In genomic region chr20:31699801-31700728, GRCh38 we compare ENCODE assay signal across 9 cellular contexts. TPM values are rescaled to one million over a fixed set of nuclear protein-coding genes. Genes with fewer than 3 reads are reported as not detected.
DNase-seq lines count a peak whose midpoint lies in the region; ATAC-seq, FAIRE-seq and TF ChIP-seq lines count a peak whose summit lies in the region.
"Had no signal": no experiment of that assay in that cellular context is flagged by ENCODE, and none has a peak within 500 bp of the region (broad histone marks: within the 10 kb centered on the region; RNA-seq: fewer than 3 reads in every experiment).

No MANE protein-coding gene starts in this region.

- H3K27me3 Mint-ChIP-seq in CD4-positive, alpha-beta T cell = no peaks in the 10 kb centered on the region
- H3K27me3 Mint-ChIP-seq in effector memory CD8-positive, alpha-beta T cell = no peaks in the 10 kb centered on the region
- H3K27me3 Mint-ChIP-seq: activated B cell treated with CpG ODN at 0.5 μM for 24 hours had no signal

- H3K4me3 ChIP-seq in Peyer's patch (no peak overlapping the region), prostate gland (no peak overlapping the region)

- no peaks in the 10 kb centered on the region for H3K27me3 ChIP-seq in CD4-positive, alpha-beta T cell (ENCODE audit: control insufficient read depth, insufficient read depth, low read length)
- H3K27me3 ChIP-seq in Peyer's patch = no peaks in the 10 kb centered on the region
- H3K27me3 ChIP-seq in prostate gland (replicated peaks; ENCODE audit: insufficient read depth) = no peaks in the 10 kb centered on the region

- H3K4me3 Mint-ChIP-seq in CD4-positive, alpha-beta T cell = no peak overlapping the region
- H3K4me3 Mint-ChIP-seq in effector memory CD8-positive, alpha-beta T cell = peak overlapping the region in 1 of 2 donors; percentile 42
- H3K4me3 Mint-ChIP-seq: activated B cell treated with CpG ODN at 0.5 μM for 24 hours had no signal

- intact Hi-C loops in CD4-positive, alpha-beta T cell (cut with DNase I, micrococcal nuclease) = no loop called here
- intact Hi-C loops in prostate gland (cut with DNase I) = no loop called here

- CTCF ChIA-PET in CD4-positive, alpha-beta T cell (lab: Charles Lee) = interaction anchor here (1.1 to 2.7 kb wide), 3 partner anchors 21 to 87 kb away, joined by 3 to 7 read pairs (median 3); no protein-coding TSS in a partner anchor

- H3K4me1 ChIP-seq in Peyer's patch = peaks cover 0 to 60% (median 18%) of the 10 kb centered on the region in 4 donors
- peaks cover 9% of the 10 kb centered on the region for H3K4me1 ChIP-seq in prostate gland (replicated peaks)

- POLR2A ChIA-PET in CD4-positive, alpha-beta T cell (lab: Charles Lee) = interaction anchor here (1.1 to 1.2 kb wide), 3 partner anchors 14 to 23 kb away, joined by 3 to 4 read pairs (median 3); partner anchors contain the start of gene BCL2L1

- in situ Hi-C loops in GM13977 (cut with MboI; ENCODE audit: low pct_unique_long_range_greater_than_20kb, low sequenced_read_pairs, unreplicated experiment) = no loop called here

- H3K4me1 Mint-ChIP-seq in CD4-positive, alpha-beta T cell (ENCODE audit: low read depth) = peaks cover 52% of the 10 kb centered on the region
- H3K4me1 Mint-ChIP-seq in effector memory CD8-positive, alpha-beta T cell (ENCODE audit: low read depth in 2 of 2) = peaks cover 43 to 51% of the 10 kb centered on the region in 2 donors

- no peak for DNase-seq in CD4-positive, alpha-beta T cell
- DNase-seq in Peyer's patch (no peak), prostate gland (ENCODE audit: low spot score) (no peak), urothelium cell line (ENCODE audit: low spot score) (no peak), foreskin melanocyte (no peak), GM13977 (ENCODE audit: low spot score) (no peak)
- DNase-seq in effector memory CD8-positive, alpha-beta T cell = no peak
- DNase-seq: activated B cell treated with CpG ODN at 0.5 μM for 24 hours had no signal

- ATAC-seq in CD4-positive, alpha-beta T cell (ENCODE audit: poor library complexity) = no peak
- ATAC-seq in effector memory CD8-positive, alpha-beta T cell (replicated peaks) = no peak
- ATAC-seq in GM19351 (IDR thresholded peaks at IDR 0.05; ENCODE audit: unreplicated experiment) = no peak

- FAIRE-seq in urothelium cell line (lab: Jason Lieb, UNC) = no peak

- H3K9me3 ChIP-seq in CD4-positive, alpha-beta T cell (ENCODE audit: control insufficient read depth, low read length) = no peaks in the 10 kb centered on the region
- H3K9me3 ChIP-seq in Peyer's patch (no peaks in the 10 kb centered on the region), prostate gland (no peaks in the 10 kb centered on the region)

- peak overlapping the region; percentile 76 for H3K27ac Mint-ChIP-seq in CD4-positive, alpha-beta T cell
- H3K27ac Mint-ChIP-seq in effector memory CD8-positive, alpha-beta T cell = peak overlapping the region; percentile 33 to 93

- H3K36me3 Mint-ChIP-seq in CD4-positive, alpha-beta T cell (ENCODE audit: low read depth) = peaks cover 59% of the 10 kb centered on the region
- peaks cover 39% of the 10 kb centered on the region for H3K36me3 Mint-ChIP-seq in effector memory CD8-positive, alpha-beta T cell (ENCODE audit: insufficient read depth)

- H3K36me3 ChIP-seq in Peyer's patch (peaks cover 0 to 10% (median 0%) of the 10 kb centered on the region in 3 donors), prostate gland (no peaks in the 10 kb centered on the region)

- 91% methylated on average over 7 of the region's 7 CpGs for WGBS in prostate gland

- no peak overlapping the region for H3K27ac ChIP-seq in CD4-positive, alpha-beta T cell (ENCODE audit: low read depth, low read length)
- H3K27ac ChIP-seq in Peyer's patch (peak overlapping the region; percentile 27 to 90 (median 75)), prostate gland (peak overlapping the region; percentile 71 to 81)

- no peak for TF ChIP-seq POLR2A in Peyer's patch (IDR thresholded peaks at IDR 0.05)
- TF ChIP-seq POLR2A in prostate gland (IDR thresholded peaks at IDR 0.05) = no peak

- no peaks in the 10 kb centered on the region for H3K9me3 Mint-ChIP-seq in CD4-positive, alpha-beta T cell
- H3K9me3 Mint-ChIP-seq in effector memory CD8-positive, alpha-beta T cell = no peaks in the 10 kb centered on the region
- H3K9me3 Mint-ChIP-seq: activated B cell treated with CpG ODN at 0.5 μM for 24 hours had no signal

- no peak for TF ChIP-seq CTCF in CD4-positive, alpha-beta T cell (IDR thresholded peaks at IDR 0.05)
- TF ChIP-seq CTCF in Peyer's patch (IDR thresholded peaks at IDR 0.05) (no peak), prostate gland (IDR thresholded peaks at IDR 0.05) (no peak), GM13977 (IDR thresholded peaks at IDR 0.05; ENCODE audit: extremely low read depth, insufficient read depth, missing control alignments) (no peak)

RNA-seq across cellular contexts. Expression of gene BCL2L1, which starts 22.6 kb away (rescaled TPM):
- total RNA-seq in CD4-positive, alpha-beta T cell = 10 to 100 TPM; 11.8 to 11.9 TPM
- total RNA-seq in Peyer's patch (100 to 1,000 TPM in 3 of 4 donors, 10 to 100 TPM in 1; 85.0 to 185 (median 144) TPM), prostate gland (100 to 1,000 TPM; 127 to 155 TPM)

RNA-seq across cellular contexts. Expression of gene TPX2, which starts 39.0 kb away (rescaled TPM):
- under 1 TPM; 0.85 to 0.89 TPM for total RNA-seq in CD4-positive, alpha-beta T cell
- total RNA-seq in Peyer's patch = 10 to 100 TPM in 1 of 4 donors, 1 to 10 TPM in 3; 4.4 to 26.4 (median 9.3) TPM
- total RNA-seq in prostate gland = 10 to 100 TPM in 1 of 2 donors, 1 to 10 TPM in 1; 1.4 to 23.2 TPM

Comparison
In these comparisons a context has a peak if more than half of its experiments do, and no peak if none do; other contexts are left out.
1. RNA of gene BCL2L1, which starts 22.6 kb away (total RNA-seq): 85.0 to 185 TPM in Peyer's patch and 127 to 155 TPM in prostate gland; 11.8 to 11.9 TPM in CD4-positive, alpha-beta T cell; every median in the first group is over 4 times any median in the second.